In genomic region chr20:57659131-57659788, GRCh38 we compare ENCODE assay signal across 11 cellular contexts. TPM values are rescaled to one million over a fixed set of nuclear protein-coding genes. Genes with fewer than 3 reads are reported as not detected.
A peak's percentile ranks its signal among the peaks of the same experiment; 100 is the strongest.
DNase-seq lines count a peak whose midpoint lies in the region; ATAC-seq, FAIRE-seq and TF ChIP-seq lines count a peak whose summit lies in the region.
"Had no signal": no experiment of that assay in that cellular context is flagged by ENCODE, and none has a peak within 500 bp of the region (broad histone marks: within the 10 kb centered on the region; RNA-seq: fewer than 3 reads in every experiment).

No MANE protein-coding gene starts in this region.

- peak overlapping the region; percentile 99 for H3K27ac ChIP-seq in VCaP
- H3K27ac ChIP-seq in right atrium auricular region: no peak overlapping the region
- peak overlapping the region in 1 of 4 donors; percentile 6 for H3K27ac ChIP-seq in sigmoid colon

- FAIRE-seq in GM12891 (lab: Jason Lieb, UNC): no peak
- FAIRE-seq: TTC549 had no signal

- TF ChIP-seq POLR2A in GM12891 (IDR thresholded peaks at IDR 0.05; ENCODE audit: low read depth, low read length) (no peak), sigmoid colon (IDR thresholded peaks at IDR 0.05) (no peak)

- peak; percentile 13 for DNase-seq in GM12891 (ENCODE audit: insufficient read length, low spot score)
- DNase-seq in right atrium auricular region (ENCODE audit: low spot score): peak; percentile 50
- DNase-seq in sigmoid colon: peak; percentile 60
- no peak for DNase-seq in kidney tubule cell (ENCODE audit: low spot score)
- DNase-seq: NCI-H1105; NCI-H510A treated with DMSO at 0.1 percent for 48 hours; stimulated activated naive CD4-positive, alpha-beta T cell had no signal

- TF ChIP-seq CTCF in VCaP (conservative IDR thresholded peaks at IDR 0.05): no peak
- TF ChIP-seq CTCF in right atrium auricular region (IDR thresholded peaks at IDR 0.05): no peak
- no peak for TF ChIP-seq CTCF in sigmoid colon (IDR thresholded peaks at IDR 0.05)

- H3K4me3 ChIP-seq in right atrium auricular region (no peak overlapping the region), sigmoid colon (no peak overlapping the region)

- H3K36me3 ChIP-seq in right atrium auricular region: peaks cover 28% of the 10 kb centered on the region
- peaks cover 0 to 21% (median 4%) of the 10 kb centered on the region in 4 donors for H3K36me3 ChIP-seq in sigmoid colon

- TF ChIP-seq EP300 in sigmoid colon (IDR thresholded peaks at IDR 0.05): no peak

- H3K27me3 ChIP-seq in right atrium auricular region (no peaks in the 10 kb centered on the region), sigmoid colon (no peaks in the 10 kb centered on the region)

- intact Hi-C loops in sigmoid colon (cut with DNase I): no loop called here

- no peak for ATAC-seq in HG03280 (IDR thresholded peaks at IDR 0.05; ENCODE audit: unreplicated experiment)
- no peak for ATAC-seq in HG03439 (IDR thresholded peaks at IDR 0.05; ENCODE audit: unreplicated experiment)

- WGBS in sigmoid colon, 2 donors: 82 to 86% methylated on average over 25 of the region's 25 CpGs

- H3K4me1 ChIP-seq in right atrium auricular region (peaks cover 0 to 33% of the 10 kb centered on the region in 2 donors), sigmoid colon (peaks cover 0 to 7% (median 2%) of the 10 kb centered on the region in 4 donors)

- H3K9me3 ChIP-seq in right atrium auricular region (no peaks in the 10 kb centered on the region), sigmoid colon (no peaks in the 10 kb centered on the region)

TF ChIP-seq in GM12891, 5 proteins besides CTCF, POLR2A, EP300 and RAD21:
- TF ChIP-seq PAX5 (IDR thresholded peaks at IDR 0.05; ENCODE audit: insufficient read depth, low read length, severe bottlenecking): no peak
- no peak for TF ChIP-seq POU2F2 (IDR thresholded peaks at IDR 0.05; ENCODE audit: low read depth, low read length)
- TF ChIP-seq TAF1 (IDR thresholded peaks at IDR 0.05; ENCODE audit: low read depth, low read length): no peak
- no peak for TF ChIP-seq SPI1 (IDR thresholded peaks at IDR 0.05; ENCODE audit: low read depth, low read length)
- no peak for TF ChIP-seq POLR2AphosphoS5 (IDR thresholded peaks at IDR 0.05; ENCODE audit: low read depth, low read length)

RNA-seq across cellular contexts. Expression of gene ZBP1, which starts 39.0 kb away (rescaled TPM):
- 2.2 TPM for polyA plus RNA-seq in GM12891 (2012; ENCODE audit: low read depth, missing spikeins)
- total RNA-seq in right atrium auricular region (not detected), sigmoid colon (under 1 TPM in 2 of 4 donors, not detected in 2; 0.36 to 0.49 TPM)
- 10 to 100 TPM in 1 of 3 donors, 1 to 10 TPM in 2; 1.2 to 17.2 (median 5.3) TPM for polyA plus RNA-seq in sigmoid colon

RNA-seq across cellular contexts. Expression of gene PMEPA1, which starts 50.6 kb away (rescaled TPM):
- 2.8 TPM for polyA plus RNA-seq in GM12891 (2012; ENCODE audit: low read depth, missing spikeins)
- total RNA-seq in right atrium auricular region (10 to 100 TPM; 12.5 to 16.7 TPM), sigmoid colon (10 to 100 TPM in 1 of 4 donors, 1 to 10 TPM in 3; 3.9 to 23.3 (median 7.5) TPM)
- 10 to 100 TPM in 1 of 3 donors, 1 to 10 TPM in 2; 3.6 to 16.8 (median 6.5) TPM for polyA plus RNA-seq in sigmoid colon
